ENCODE assay signal across 8 cellular contexts in genomic region chr3:47475570-47476329, GRCh38. TPM values are rescaled to one million over a fixed set of nuclear protein-coding genes. Genes with fewer than 3 reads are reported as not detected.
DNase-seq lines count a peak whose midpoint lies in the region; ATAC-seq and TF ChIP-seq lines count a peak whose summit lies in the region.

Gene SCAP, minus strand, starts transcription at chr3:47475941. Its CDS starts 32,948 bp downstream, at chr3:47442993.

- H3K27me3 Mint-ChIP-seq in naive thymus-derived CD8-positive, alpha-beta T cell: no peaks in the 10 kb centered on the region
- no peaks in the 10 kb centered on the region for H3K27me3 Mint-ChIP-seq in stimulated activated naive B cell treated with anti-CD40 and anti-IgM and Interleukin-4, amounts not matched to agents 10 μg/mL and 1 μg/mL and 100 μg/mL, for 72 hours

- TF ChIP-seq CTCF in KMS-11 (conservative IDR thresholded peaks at IDR 0.05; ENCODE audit: low read depth, low read length) (peak; percentile 63), fibroblast of lung (conservative IDR thresholded peaks at IDR 0.05 in 1 of 2, IDR thresholded peaks at IDR 0.05 in 1 of 2; ENCODE audit: low read depth in 1 of 2, low read length in 2 of 2) (peak; percentile 59 to 64)

- H3K4me1 ChIP-seq in KMS-11 (ENCODE audit: low read depth, poor library complexity, severe bottlenecking): peaks cover 5% of the 10 kb centered on the region
- H3K4me1 ChIP-seq in fibroblast of lung (ENCODE audit: control insufficient read depth, extremely low read depth, insufficient read depth, low read length): peaks cover 2% of the 10 kb centered on the region

- H3K27ac Mint-ChIP-seq in naive thymus-derived CD8-positive, alpha-beta T cell: peak within 1 kb of the TSS; percentile 91 to 97 (median 94)
- H3K27ac Mint-ChIP-seq in stimulated activated naive B cell treated with anti-CD40 and anti-IgM and Interleukin-4, amounts not matched to agents 10 μg/mL and 1 μg/mL and 100 μg/mL, for 72 hours: peak within 1 kb of the TSS; percentile 92

- peak; percentile 91 for ATAC-seq in GM21786 (IDR thresholded peaks at IDR 0.05; ENCODE audit: unreplicated experiment)
- ATAC-seq in naive thymus-derived CD8-positive, alpha-beta T cell: peak; percentile 84 to 87
- peak; percentile 92 to 96 for ATAC-seq in stimulated activated naive B cell treated with anti-CD40 and anti-IgM and Interleukin-4, amounts not matched to agents 10 μg/mL and 1 μg/mL and 100 μg/mL, for 72 hours (replicated peaks)

- H3K36me3 ChIP-seq in KMS-11 (ENCODE audit: insufficient read depth): no peaks in the 10 kb centered on the region
- no peaks in the 10 kb centered on the region for H3K36me3 ChIP-seq in fibroblast of lung (ENCODE audit: control insufficient read depth, insufficient read depth, low read length)

- H3K27me3 ChIP-seq in KMS-11 (ENCODE audit: insufficient read depth, low read depth) (no peaks in the 10 kb centered on the region), fibroblast of lung (ENCODE audit: control insufficient read depth, insufficient read depth, low read length) (no peaks in the 10 kb centered on the region)

- H3K27ac ChIP-seq in KMS-11 (peak within 1 kb of the TSS; percentile 49; the same call in 1 of the 2 replicates), fibroblast of lung (ENCODE audit: insufficient read depth, low read length) (peak within 1 kb of the TSS; percentile 78)

- H3K79me2 ChIP-seq in KMS-11 (ENCODE audit: insufficient read depth, low read depth): peaks cover 23% of the 10 kb centered on the region; the same call in 1 of the 2 replicates
- H3K79me2 ChIP-seq in fibroblast of lung (ENCODE audit: control insufficient read depth, insufficient read depth, low read length): peaks cover 32% of the 10 kb centered on the region

- H3K4me1 Mint-ChIP-seq in naive thymus-derived CD8-positive, alpha-beta T cell: peaks cover 16 to 47% (median 43%) of the 10 kb centered on the region in 4 donors
- H3K4me1 Mint-ChIP-seq in stimulated activated naive B cell treated with anti-CD40 and anti-IgM and Interleukin-4, amounts not matched to agents 10 μg/mL and 1 μg/mL and 100 μg/mL, for 72 hours: peaks cover 24 to 36% of the 10 kb centered on the region in 2 donors

- H3K9me3 ChIP-seq in fibroblast of lung (ENCODE audit: control insufficient read depth, insufficient read depth, low read depth, low read length): no peaks in the 10 kb centered on the region

- H3K4me3 ChIP-seq in KMS-11 (IDR thresholded peaks at IDR 0.05; ENCODE audit: insufficient read depth, low read depth, low read length) (peak within 1 kb of the TSS; percentile 60), fibroblast of lung (replicated peaks in 1 of 4; ENCODE audit: control extremely low read depth in 1 of 4, insufficient read depth in 1 of 4, low read depth in 3 of 4, low read length in 4 of 4) (peak within 1 kb of the TSS; percentile 63 to 99 (median 92))

- peak within 1 kb of the TSS; percentile 84 for H2AFZ ChIP-seq in KMS-11 (ENCODE audit: low read depth)
- peak within 1 kb of the TSS; percentile 96 for H2AFZ ChIP-seq in fibroblast of lung (ENCODE audit: low read length)

- peak within 1 kb of the TSS; percentile 88 to 97 (median 94) for H3K4me3 Mint-ChIP-seq in naive thymus-derived CD8-positive, alpha-beta T cell
- H3K4me3 Mint-ChIP-seq in stimulated activated naive B cell treated with anti-CD40 and anti-IgM and Interleukin-4, amounts not matched to agents 10 μg/mL and 1 μg/mL and 100 μg/mL, for 72 hours: peak within 1 kb of the TSS; percentile 90 to 95

- H3K36me3 Mint-ChIP-seq in naive thymus-derived CD8-positive, alpha-beta T cell: peaks cover 0 to 2% (median 0%) of the 10 kb centered on the region in 3 donors
- peaks cover 0 to 5% of the 10 kb centered on the region in 2 donors for H3K36me3 Mint-ChIP-seq in stimulated activated naive B cell treated with anti-CD40 and anti-IgM and Interleukin-4, amounts not matched to agents 10 μg/mL and 1 μg/mL and 100 μg/mL, for 72 hours

- POLR2A ChIA-PET in naive thymus-derived CD8-positive, alpha-beta T cell (lab: Charles Lee): interaction anchor here (0.5 to 2.3 kb wide), 8 partner anchors 11 to 496 kb away, joined by 3 to 23 read pairs (median 4); partner anchors contain the start of genes NBEAL2 and PTPN23

- peak within 1 kb of the TSS; percentile 82 for H3K4me2 ChIP-seq in KMS-11
- H3K4me2 ChIP-seq in fibroblast of lung (ENCODE audit: extremely low read depth, insufficient read depth, low read length): peak within 1 kb of the TSS; percentile 92

- DNase-seq in EH (ENCODE audit: low read depth) (peak; percentile 82), RPMI8226 (peak; percentile 97), fibroblast of lung (ENCODE audit: low read depth in 2 of 2) (peak; percentile 53 to 83)
- peak; percentile 94 to 95 for DNase-seq in activated T-helper 1 cell treated with anti-CD3 and anti-CD28 coated beads, Interleukin-2, amount 50 U/mL, for 16 hours (ENCODE audit: low read depth in 1 of 2, low spot score in 1 of 2)
- DNase-seq in naive thymus-derived CD8-positive, alpha-beta T cell: peak; percentile 91 to 98 (median 95)
- DNase-seq in stimulated activated naive B cell treated with anti-CD40 and anti-IgM and Interleukin-4, amounts not matched to agents 10 μg/mL and 1 μg/mL and 100 μg/mL, for 72 hours: peak; percentile 92

- H3K9me3 Mint-ChIP-seq in naive thymus-derived CD8-positive, alpha-beta T cell: no peaks in the 10 kb centered on the region
- H3K9me3 Mint-ChIP-seq in stimulated activated naive B cell treated with anti-CD40 and anti-IgM and Interleukin-4, amounts not matched to agents 10 μg/mL and 1 μg/mL and 100 μg/mL, for 72 hours: no peaks in the 10 kb centered on the region

- H4K20me1 ChIP-seq in KMS-11 (ENCODE audit: insufficient read depth) (no peaks in the 10 kb centered on the region), fibroblast of lung (ENCODE audit: control insufficient read depth, extremely low read depth, insufficient read depth, low read length) (no peaks in the 10 kb centered on the region)

- H3K9ac ChIP-seq in KMS-11: peak within 1 kb of the TSS; percentile 66; the same call in 1 of the 2 replicates
- H3K9ac ChIP-seq in fibroblast of lung (ENCODE audit: insufficient read depth, low read length): peak within 1 kb of the TSS; percentile 73

RNA-seq across cellular contexts. Expression of gene SCAP, which starts in this region (rescaled TPM):
- 51.6 and 67.7 TPM in 2 replicates for total RNA-seq in fibroblast of lung
- polyA plus RNA-seq in fibroblast of lung: 13.6 and 16.7 TPM in 2 replicates
- polyA plus RNA-seq in fibroblast of lung (2012): 29.2 and 35.7 TPM in 2 replicates
- 162 and 170 TPM in 2 replicates for polyA minus RNA-seq in fibroblast of lung (ENCODE audit: low replicate concordance)
- total RNA-seq in naive thymus-derived CD8-positive, alpha-beta T cell: 10 to 100 TPM; 94.8 to 95.9 TPM
- polyA plus RNA-seq in naive thymus-derived CD8-positive, alpha-beta T cell: 10 to 100 TPM; 32.3 to 55.7 (median 38.7) TPM

Comparison
In these comparisons a context has a peak if more than half of its experiments do, and no peak if none do; other contexts are left out.
1. Peak in every context shown above with its lines: DNase-seq, ATAC-seq, H3K4me3 ChIP-seq and H3K27ac ChIP-seq.